In genomic region chr4:141131738-141132688, GRCh38 we compare ENCODE assay signal across 8 cellular contexts. TPM values are rescaled to one million over a fixed set of nuclear protein-coding genes. Genes with fewer than 3 reads are reported as not detected.
DNase-seq lines count a peak whose midpoint lies in the region; ATAC-seq and TF ChIP-seq lines count a peak whose summit lies in the region.

No MANE protein-coding gene starts in this region.

- no peak overlapping the region for H4K8ac ChIP-seq in mesendoderm (ENCODE audit: low read depth, low read length)

- no peaks in the 10 kb centered on the region for H3K27me3 ChIP-seq in mesendoderm (ENCODE audit: insufficient read depth, low read length, poor library complexity)

- H3K27ac ChIP-seq in coronary artery = peak overlapping the region; percentile 77 to 81
- no peak overlapping the region for H3K27ac ChIP-seq in mesendoderm (ENCODE audit: low read depth, low read length)

- no peaks in the 10 kb centered on the region for H3K36me3 ChIP-seq in mesendoderm (ENCODE audit: control insufficient read depth, insufficient read depth, low read length)

- H4K5ac ChIP-seq in mesendoderm (ENCODE audit: low read length) = no peak overlapping the region

- peak overlapping the region; percentile 89 for H3K56ac ChIP-seq in mesendoderm (ENCODE audit: low read length)

- ATAC-seq in HG03457 (IDR thresholded peaks at IDR 0.05; ENCODE audit: unreplicated experiment) = no peak

- H2BK5ac ChIP-seq in mesendoderm (ENCODE audit: low read length) = no peak overlapping the region

- no peak overlapping the region for H3K4ac ChIP-seq in mesendoderm (ENCODE audit: low read depth, low read length)

- H3K4me1 ChIP-seq in mesendoderm (ENCODE audit: control insufficient read depth, low read depth, low read length) = no peaks in the 10 kb centered on the region

- H2AK5ac ChIP-seq in mesendoderm (ENCODE audit: low read length) = no peak overlapping the region

- WGBS in mesendoderm (ENCODE audit: extremely low coverage, insufficient coverage, low lambda C conversion rate) = no CpG with 5 or more reads among the region's 71 CpGs

- H3K4me3 ChIP-seq in coronary artery (peak overlapping the region; percentile 87), mesendoderm (ENCODE audit: low read length) (peak overlapping the region; percentile 83)

- DNase-seq in stimulated activated CD4-positive, alpha-beta T cell treated with anti-CD3 and anti-CD28 coated beads, Interleukin-12 subunit alpha, Interleukin-12 subunit beta, amount 100 ng/mL, for 4 hours = peak; percentile 0
- no peak for DNase-seq in stimulated activated CD4-positive, alpha-beta T cell treated with anti-CD3 and anti-CD28 coated beads, Interleukin-1b, Interleukin-23, amount 100 ng/mL, for 48 hours
- DNase-seq in M059J (ENCODE audit: low read depth) = peak; percentile 18
- DNase-seq in coronary artery (ENCODE audit: low spot score) = no peak
- DNase-seq in mesendoderm = peak; percentile 20
- DNase-seq in ureter (ENCODE audit: low spot score) = peak; percentile 50
- no peak for DNase-seq in T1000 (lab: John Stamatoyannopoulos, UW)

- no peaks in the 10 kb centered on the region for H3K79me1 ChIP-seq in mesendoderm (ENCODE audit: low read length)

- no peaks in the 10 kb centered on the region for H3K79me2 ChIP-seq in mesendoderm (ENCODE audit: control insufficient read depth, insufficient read depth, low read length)

- H3K18ac ChIP-seq in mesendoderm (ENCODE audit: low read length) = no peak overlapping the region

- no peak overlapping the region for H2BK15ac ChIP-seq in mesendoderm (replicated peaks; ENCODE audit: low read depth)

- no peak for TF ChIP-seq CTCF in coronary artery (IDR thresholded peaks at IDR 0.05)

- H3K23ac ChIP-seq in mesendoderm (ENCODE audit: low read length) = peak overlapping the region; percentile 91

- H3K9ac ChIP-seq in mesendoderm (ENCODE audit: low read length) = peak overlapping the region; percentile 73

- H2BK120ac ChIP-seq in mesendoderm (ENCODE audit: low read depth, low read length) = no peak overlapping the region

- peak overlapping the region; percentile 96 for H3K4me2 ChIP-seq in mesendoderm (ENCODE audit: low read length)

RNA-seq across cellular contexts. Expression of gene RNF150, which starts 1.3 kb away (rescaled TPM):
- total RNA-seq in M059J (2014; rRNA removed; shearing (Covaris generic)) = 1.8 and 4.0 TPM in 2 replicates
- polyA plus RNA-seq in mesendoderm (2013, experiment 1 of 2) = 2.5 TPM
- polyA plus RNA-seq in mesendoderm (2013, experiment 2 of 2) = 2.5 TPM
- total RNA-seq in ureter = 19.8 TPM

Comparison
In these comparisons a context has a peak if more than half of its experiments do, and no peak if none do; other contexts are left out.
1. DNase-seq: peak in stimulated activated CD4-positive, alpha-beta T cell treated with anti-CD3 and anti-CD28 coated beads, Interleukin-12 subunit alpha, Interleukin-12 subunit beta, amount 100 ng/mL, for 4 hours (single experiment), M059J (single experiment), mesendoderm (single experiment) and ureter (single experiment); none in stimulated activated CD4-positive, alpha-beta T cell treated with anti-CD3 and anti-CD28 coated beads, Interleukin-1b, Interleukin-23, amount 100 ng/mL, for 48 hours (single experiment), coronary artery (single experiment) and T1000 (single experiment).